Comparison of ENCODE assay signal across 21 cellular contexts in genomic region chr6:7125290-7125689, GRCh38. TPM values are rescaled to one million over a fixed set of nuclear protein-coding genes. Genes with fewer than 3 reads are reported as not detected.
DNase-seq lines count a peak whose midpoint lies in the region; ATAC-seq, FAIRE-seq and TF ChIP-seq lines count a peak whose summit lies in the region.
"Had no signal": no experiment of that assay in that cellular context is flagged by ENCODE, and none has a peak within 500 bp of the region (broad histone marks: within the 10 kb centered on the region; RNA-seq: fewer than 3 reads in every experiment).

No MANE protein-coding gene starts in this region.

- TF ChIP-seq POLR2A in HepG2 (IDR thresholded peaks at IDR 0.05; ENCODE audit: insufficient read depth in 1 of 2, low read depth in 2 of 2, low read length in 2 of 2) (no peak), right lobe of liver (IDR thresholded peaks at IDR 0.05) (no peak)

- H3K23ac ChIP-seq in mesendoderm (ENCODE audit: low read length), result no peak overlapping the region

- ATAC-seq in HepG2 (no peak), right lobe of liver (no peak), GM21737 (IDR thresholded peaks at IDR 0.05; ENCODE audit: unreplicated experiment) (no peak)
- no peak for ATAC-seq in activated T-helper 17 cell treated with anti-CD3 and anti-CD28 coated beads, Interleukin-2, amount 50 U/mL, for 72 hours (replicated peaks)
- ATAC-seq in naive thymus-derived CD8-positive, alpha-beta T cell, result peak; percentile 46 to 54
- ATAC-seq: HCT116, left lung, sciatic nerve, SK-N-SH treated with all-trans-retinoic acid at 6 μM for 48 hours had no signal

- no peak overlapping the region for H2AK5ac ChIP-seq in mesendoderm (ENCODE audit: low read length)

- H2AFZ ChIP-seq in HepG2 (ENCODE audit: low read length), result no peak overlapping the region

- H3K4me1 ChIP-seq in HepG2 (ENCODE audit: insufficient read depth, low read length) (peaks cover 61% of the 10 kb centered on the region), right lobe of liver (peaks cover 0 to 42% (median 16%) of the 10 kb centered on the region in 4 donors), mesendoderm (ENCODE audit: control insufficient read depth, low read depth, low read length) (peaks cover under 1% of the 10 kb centered on the region)

- DNase-seq in HepG2 (ENCODE audit: low spot score), result no peak
- DNase-seq in right lobe of liver, result no peak
- DNase-seq in naive thymus-derived CD8-positive, alpha-beta T cell, result no peak
- no peak for DNase-seq in type B pancreatic cell (ENCODE audit: extremely low spot score, unreplicated experiment)
- no peak for DNase-seq in urothelium cell line (ENCODE audit: low spot score)
- no peak for DNase-seq in mesendoderm
- DNase-seq: activated CD4-positive, CD25-positive, alpha-beta regulatory T cell treated with anti-CD3 and anti-CD28 coated beads, Interleukin-2, amount 50 U/mL, for 72 hours; activated gamma-delta T cell; caudate nucleus; DMS79; glutamatergic neuron; left lung; MM.1S; NCI-H187 treated with DMSO at 0.1 percent for 48 hours; NCI-H446 treated with DMSO at 0.1 percent for 48 hours; T1000 had no signal

- H3K36me3 Mint-ChIP-seq in activated T-helper 17 cell treated with anti-CD3 and anti-CD28 coated beads, Interleukin-2, amount 50 U/mL, for 72 hours (ENCODE audit: low read depth), result peaks cover 22% of the 10 kb centered on the region
- peaks cover 0 to 22% (median 6%) of the 10 kb centered on the region in 3 donors for H3K36me3 Mint-ChIP-seq in naive thymus-derived CD8-positive, alpha-beta T cell
- peaks cover 41% of the 10 kb centered on the region for H3K36me3 Mint-ChIP-seq in type B pancreatic cell

- no peaks in the 10 kb centered on the region for H3K9me3 ChIP-seq in HepG2 (ENCODE audit: low read length)
- no peaks in the 10 kb centered on the region for H3K9me3 ChIP-seq in right lobe of liver
- H3K9me3 ChIP-seq: left lung had no signal

- H2BK120ac ChIP-seq in mesendoderm (ENCODE audit: low read depth, low read length), result no peak overlapping the region

- peaks cover 45% of the 10 kb centered on the region for H3K79me1 ChIP-seq in mesendoderm (ENCODE audit: low read length)

- intact Hi-C loops in HepG2 (cut with micrococcal nuclease; ENCODE audit: unreplicated experiment) (no loop called here), right lobe of liver (cut with DNase I) (no loop called here)

- BruUV-seq in HepG2 (replicated peaks; lab: Mats Ljungman, UMichigan), result no TSS peak

- H2BK5ac ChIP-seq in mesendoderm (ENCODE audit: low read length), result no peak overlapping the region

- CTCF ChIA-PET in HepG2 (lab: Yijun Ruan, JAX; ENCODE audit: low intra/inter-chr PET ratio, low total read pairs), result no interaction called here

- peaks cover 3 to 50% of the 10 kb centered on the region in 2 experiments; a peak in 4 of 5 replicates for H3K36me3 ChIP-seq in HepG2 (replicated peaks in 1 of 2; ENCODE audit: control insufficient read depth in 1 of 2, insufficient read depth in 2 of 2, low read length in 2 of 2)
- H3K36me3 ChIP-seq in right lobe of liver, result peaks cover 0 to 8% (median 0%) of the 10 kb centered on the region in 4 donors
- no peaks in the 10 kb centered on the region for H3K36me3 ChIP-seq in mesendoderm (ENCODE audit: control insufficient read depth, insufficient read depth, low read length)

- H4K5ac ChIP-seq in mesendoderm (ENCODE audit: low read length), result no peak overlapping the region

- no peak overlapping the region for H2BK15ac ChIP-seq in mesendoderm (replicated peaks; ENCODE audit: low read depth)

- H3K27me3 Mint-ChIP-seq in activated T-helper 17 cell treated with anti-CD3 and anti-CD28 coated beads, Interleukin-2, amount 50 U/mL, for 72 hours, result no peaks in the 10 kb centered on the region
- no peaks in the 10 kb centered on the region for H3K27me3 Mint-ChIP-seq in naive thymus-derived CD8-positive, alpha-beta T cell
- no peaks in the 10 kb centered on the region for H3K27me3 Mint-ChIP-seq in type B pancreatic cell

- H3K27me3 ChIP-seq in HepG2 (ENCODE audit: control insufficient read depth in 1 of 2, insufficient read depth in 2 of 2, low read length in 2 of 2) (no peaks in the 10 kb centered on the region), right lobe of liver (no peaks in the 10 kb centered on the region), mesendoderm (ENCODE audit: insufficient read depth, low read length, poor library complexity) (no peaks in the 10 kb centered on the region)
- H3K27me3 ChIP-seq: left lung had no signal

- H3K56ac ChIP-seq in mesendoderm (ENCODE audit: low read length), result no peak overlapping the region

- peak overlapping the region; percentile 7 for H3K27ac Mint-ChIP-seq in activated T-helper 17 cell treated with anti-CD3 and anti-CD28 coated beads, Interleukin-2, amount 50 U/mL, for 72 hours
- peak overlapping the region in 9 of 10 donors; percentile 20 to 76 (median 56) for H3K27ac Mint-ChIP-seq in naive thymus-derived CD8-positive, alpha-beta T cell
- peak overlapping the region; percentile 73 for H3K27ac Mint-ChIP-seq in type B pancreatic cell

- TF ChIP-seq EP300 in HepG2 (IDR thresholded peaks at IDR 0.05; ENCODE audit: low read depth in 2 of 2, low read length in 2 of 2), result no peak
- TF ChIP-seq EP300 in HepG2 (CRISPR knock-in tag; IDR thresholded peaks at IDR 0.05; ENCODE audit: borderline replicate concordance), result no peak

- in situ Hi-C loops in HepG2 (cut with HindIII; ENCODE audit: extremely low pct_ligation_motif_present, low pct_unique_long_range_greater_than_20kb), result no loop called here

- no peak for FAIRE-seq in HepG2 (lab: Jason Lieb, UNC)
- FAIRE-seq in urothelium cell line (lab: Jason Lieb, UNC), result no peak

- 100% methylated on average over 1 of the region's 1 CpG for whole genome bisulfite sequencing in HepG2 (ENCODE audit: low lambda C conversion rate)
- WGBS in right lobe of liver (ENCODE audit: insufficient coverage, low coverage, low lambda C conversion rate, missing lambda C conversion rate), result no CpG with 5 or more reads among the region's 1 CpG
- no CpG with 5 or more reads among the region's 1 CpG for WGBS in mesendoderm (ENCODE audit: extremely low coverage, insufficient coverage, low lambda C conversion rate)

- H4K8ac ChIP-seq in mesendoderm (ENCODE audit: low read depth, low read length), result no peak overlapping the region

- H3K4me3 ChIP-seq in HepG2 (replicated peaks in 1 of 3; ENCODE audit: insufficient read depth in 1 of 3, low read depth in 2 of 3, low read length in 3 of 3) (no peak overlapping the region), right lobe of liver (no peak overlapping the region), mesendoderm (ENCODE audit: low read length) (no peak overlapping the region)
- H3K4me3 ChIP-seq: left lung had no signal

- H3K27ac ChIP-seq in HepG2 (ENCODE audit: extremely low read length, insufficient read depth, low read length) (peak overlapping the region; percentile 15), right lobe of liver (no peak overlapping the region), mesendoderm (ENCODE audit: low read depth, low read length) (no peak overlapping the region)

- TF ChIP-seq CTCF in HepG2 (CRISPR knock-in tag; IDR thresholded peaks at IDR 0.05) (no peak), right lobe of liver (IDR thresholded peaks at IDR 0.05) (no peak), type B pancreatic cell (conservative IDR thresholded peaks at IDR 0.05) (no peak)

- POLR2A ChIA-PET in HepG2 (lab: Yijun Ruan, JAX), result no interaction called here
- POLR2A ChIA-PET in naive thymus-derived CD8-positive, alpha-beta T cell (lab: Charles Lee), result interaction anchor here (0.9 to 12.9 kb wide), 4 partner anchors 10 to 466 kb away, joined by 5 to 139 read pairs (median 6); partner anchors contain the start of gene RREB1

- no peak overlapping the region for H3K18ac ChIP-seq in mesendoderm (ENCODE audit: low read length)

- H3K9ac ChIP-seq in HepG2 (ENCODE audit: insufficient read depth, low read depth, low read length) (no peak overlapping the region), mesendoderm (ENCODE audit: low read length) (no peak overlapping the region)

- peaks cover 77% of the 10 kb centered on the region for H4K20me1 ChIP-seq in HepG2 (ENCODE audit: insufficient read depth, low read length)

- H3K4me2 ChIP-seq in HepG2 (ENCODE audit: low read depth, low read length) (no peak overlapping the region), mesendoderm (ENCODE audit: low read length) (no peak overlapping the region)

- no peak overlapping the region for H3K4ac ChIP-seq in mesendoderm (ENCODE audit: low read depth, low read length)

- peak overlapping the region; percentile 10 for H3K4me3 Mint-ChIP-seq in activated T-helper 17 cell treated with anti-CD3 and anti-CD28 coated beads, Interleukin-2, amount 50 U/mL, for 72 hours
- peak overlapping the region in 6 of 10 donors; percentile 21 to 53 (median 50) for H3K4me3 Mint-ChIP-seq in naive thymus-derived CD8-positive, alpha-beta T cell
- H3K4me3 Mint-ChIP-seq in type B pancreatic cell, result no peak overlapping the region

- no peak for TF ChIP-seq RAD21 in HepG2 (CRISPR knock-in tag; IDR thresholded peaks at IDR 0.05)

- H3K9me3 Mint-ChIP-seq in activated T-helper 17 cell treated with anti-CD3 and anti-CD28 coated beads, Interleukin-2, amount 50 U/mL, for 72 hours, result no peaks in the 10 kb centered on the region
- H3K9me3 Mint-ChIP-seq in naive thymus-derived CD8-positive, alpha-beta T cell, result no peaks in the 10 kb centered on the region
- H3K9me3 Mint-ChIP-seq in type B pancreatic cell, result no peaks in the 10 kb centered on the region

- H3K79me2 ChIP-seq in HepG2 (ENCODE audit: insufficient read depth, low read length) (peaks cover 97% of the 10 kb centered on the region), mesendoderm (ENCODE audit: control insufficient read depth, insufficient read depth, low read length) (peaks cover 84% of the 10 kb centered on the region)

- peaks cover 54% of the 10 kb centered on the region for H3K4me1 Mint-ChIP-seq in activated T-helper 17 cell treated with anti-CD3 and anti-CD28 coated beads, Interleukin-2, amount 50 U/mL, for 72 hours
- H3K4me1 Mint-ChIP-seq in naive thymus-derived CD8-positive, alpha-beta T cell, result peaks cover 51 to 83% (median 71%) of the 10 kb centered on the region in 4 donors
- peaks cover 51% of the 10 kb centered on the region for H3K4me1 Mint-ChIP-seq in type B pancreatic cell (ENCODE audit: unreplicated experiment)

RNA-seq across cellular contexts. Expression of gene RREB1, which starts 17.5 kb away (rescaled TPM):
- total RNA-seq in HepG2 (2016; rRNA removed; fragmentation: Illumina TruSeq; extraction: Trizol) (23.2 and 23.4 TPM in 2 replicates), right lobe of liver (10 to 100 TPM; 28.7 to 46.3 (median 39.6) TPM), type B pancreatic cell (ENCODE audit: low replicate concordance) (43.9 and 67.0 TPM in 2 replicates)
- 62.4 and 75.9 TPM in 2 replicates for total RNA-seq in HepG2 (2016; cell fraction: cytosol; rRNA removed; fragmentation: Illumina TruSeq; extraction: Trizol; ENCODE audit: low read depth)
- total RNA-seq in HepG2 (2016; cell fraction: insoluble cytoplasmic fraction; rRNA removed; fragmentation: Illumina TruSeq; extraction: Trizol), result 21.2 and 23.3 TPM in 2 replicates
- total RNA-seq in HepG2 (2016; cell fraction: membrane; rRNA removed; fragmentation: Illumina TruSeq; extraction: Trizol), result 33.9 and 40.6 TPM in 2 replicates
- total RNA-seq in HepG2 (2016; cell fraction: nucleus; rRNA removed; fragmentation: Illumina TruSeq; extraction: Trizol), result 50.2 and 60.1 TPM in 2 replicates
- polyA plus RNA-seq in HepG2 (2011; rRNA removed), result 6.1 and 6.2 TPM in 2 replicates
- 3.7 and 4.4 TPM in 2 replicates for polyA plus RNA-seq in HepG2 (2011; cell fraction: cytosol; rRNA removed)
- 24.2 and 27.1 TPM in 2 replicates for polyA plus RNA-seq in HepG2 (2011; cell fraction: nucleus; rRNA removed)
- polyA plus RNA-seq in HepG2 (2012), result 19.5 and 19.9 TPM in 2 replicates
- polyA plus RNA-seq in HepG2 (2016; cell fraction: cytosol; fragmentation: Illumina TruSeq; extraction: Trizol; ENCODE audit: low read depth), result 0.71 and 1.1 TPM in 2 replicates
- 12.3 and 15.5 TPM in 2 replicates for polyA plus RNA-seq in HepG2 (2016; cell fraction: insoluble cytoplasmic fraction; fragmentation: Illumina TruSeq; extraction: Trizol; ENCODE audit: low read depth)
- polyA plus RNA-seq in HepG2 (2016; cell fraction: membrane; fragmentation: Illumina TruSeq; extraction: Trizol; ENCODE audit: low read depth), result 1.6 and 2.2 TPM in 2 replicates
- polyA plus RNA-seq in HepG2 (2016; cell fraction: nucleus; fragmentation: Illumina TruSeq; extraction: Trizol; ENCODE audit: insufficient read depth, low read depth), result 45.7 and 47.4 TPM in 2 replicates
- 33.6 and 65.0 TPM in 2 replicates for polyA minus RNA-seq in HepG2 (2011; rRNA and poly(A)+ RNA removed; ENCODE audit: low replicate concordance)
- polyA minus RNA-seq in HepG2 (2011; cell fraction: cytosol; rRNA and poly(A)+ RNA removed), result 27.1 and 37.4 TPM in 2 replicates
- polyA minus RNA-seq in HepG2 (2011; cell fraction: nucleus; rRNA and poly(A)+ RNA removed), result 65.6 and 67.6 TPM in 2 replicates
- total RNA-seq in activated T-helper 17 cell treated with anti-CD3 and anti-CD28 coated beads, Interleukin-2, amount 50 U/mL, for 72 hours, result 10 to 100 TPM; 14.8 to 21.9 TPM
- total RNA-seq in naive thymus-derived CD8-positive, alpha-beta T cell, result 10 to 100 TPM; 47.1 to 53.0 TPM
- polyA plus RNA-seq in naive thymus-derived CD8-positive, alpha-beta T cell, result 1 to 10 TPM; 2.5 to 5.8 (median 5.0) TPM
- 12.6 TPM for polyA plus RNA-seq in mesendoderm (2013, experiment 1 of 2)
- 12.0 TPM for polyA plus RNA-seq in mesendoderm (2013, experiment 2 of 2)

Comparison
In these comparisons a context has a peak if more than half of its experiments do, and no peak if none do; other contexts are left out.
1. ATAC-seq: peak in naive thymus-derived CD8-positive, alpha-beta T cell (2 of 2); none in HepG2 (single experiment), right lobe of liver (0 of 4), activated T-helper 17 cell treated with anti-CD3 and anti-CD28 coated beads, Interleukin-2, amount 50 U/mL, for 72 hours (single experiment) and GM21737 (single experiment).
2. H3K27ac Mint-ChIP-seq: peak in every context shown above with its lines; median percentile 73 in type B pancreatic cell; 56 in naive thymus-derived CD8-positive, alpha-beta T cell; 7 in activated T-helper 17 cell treated with anti-CD3 and anti-CD28 coated beads, Interleukin-2, amount 50 U/mL, for 72 hours.